11 cellular contexts compared by ENCODE assay signal in genomic region chr3:12545473-12545791, GRCh38. TPM values are rescaled to one million over a fixed set of nuclear protein-coding genes. Genes with fewer than 3 reads are reported as not detected.
A peak's percentile ranks its signal among the peaks of the same experiment; 100 is the strongest.
DNase-seq lines count a peak whose midpoint lies in the region; ATAC-seq and TF ChIP-seq lines count a peak whose summit lies in the region.
"Had no signal": no experiment of that assay in that cellular context is flagged by ENCODE, and none has a peak within 500 bp of the region (broad histone marks: within the 10 kb centered on the region; RNA-seq: fewer than 3 reads in every experiment).

A gene with protein sequence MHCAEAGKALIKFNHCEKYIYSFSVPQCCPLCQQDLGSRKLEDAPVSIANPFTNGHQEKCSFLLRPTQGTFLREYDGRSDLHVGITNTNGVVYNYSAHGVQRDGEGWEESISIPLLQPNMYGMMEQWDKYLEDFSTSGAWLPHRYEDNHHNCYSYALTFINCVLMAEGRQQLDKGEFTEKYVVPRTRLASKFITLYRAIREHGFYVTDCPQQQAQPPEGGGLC (minus strand): TSS chr3:12545499. CDS start chr3:12545464, 35 bp downstream.

- CTCF ChIA-PET in WTC11 (lab: Charles Lee), result interaction anchor here (0.5 to 1.9 kb wide), 6 partner anchors 8 to 265 kb away, joined by 3 to 8 read pairs (median 4); no protein-coding TSS in a partner anchor

- H3K27ac Mint-ChIP-seq in WTC11, result peak within 1 kb of the TSS; percentile 87

- peak; percentile 89 for ATAC-seq in WTC11
- ATAC-seq in left cardiac atrium, result no peak
- no peak for ATAC-seq in GM21825 (IDR thresholded peaks at IDR 0.05; ENCODE audit: unreplicated experiment)

- DNase-seq in DMS53 (lab: John Stamatoyannopoulos, UW) (peak; percentile 15), DMS53 treated with DMSO at 0.1 percent for 48 hours (lab: John Stamatoyannopoulos, UW; ENCODE audit: unreplicated experiment) (no peak), WTC11 (ENCODE audit: low spot score) (peak; percentile 53), islet precursor cell (peak; percentile 81), left cardiac atrium (no peak)
- no peak for DNase-seq in activated T-cell treated with anti-CD3 and anti-CD28 coated beads, Interleukin-2, amount 50 U/mL, for 48 hours
- DNase-seq: NCI-H226 had no signal

- H3K4me3 ChIP-seq in skin epidermis, result peak within 1 kb of the TSS in 6 of 7 experiments; percentile 13 to 42 (median 22)
- H3K4me3 ChIP-seq: cardiac muscle cell had no signal

- H3K4me1 Mint-ChIP-seq in WTC11, result peaks cover 19% of the 10 kb centered on the region

- intact Hi-C loops in left cardiac atrium (cut with DNase I), result no loop called here

- H3K27ac ChIP-seq in skin epidermis, result peak within 1 kb of the TSS in 1 of 21 experiments; percentile 10
- H3K27ac ChIP-seq: cardiac muscle cell had no signal

- peak within 1 kb of the TSS; percentile 60 for H3K4me3 Mint-ChIP-seq in WTC11

- no peaks in the 10 kb centered on the region for H3K9me3 Mint-ChIP-seq in WTC11

- H3K36me3 Mint-ChIP-seq in WTC11, result no peaks in the 10 kb centered on the region

- POLR2A ChIA-PET in WTC11 (lab: Charles Lee), result interaction anchor here (0.6 kb wide), 1 partner anchor 9 kb away, joined by 5 read pairs; no protein-coding TSS in a partner anchor

- TF ChIP-seq CTCF in WTC11 (IDR thresholded peaks at IDR 0.05), result no peak

- H3K27me3 Mint-ChIP-seq in WTC11 (ENCODE audit: low read depth), result peaks cover under 1% of the 10 kb centered on the region; the same call in 1 of the 2 replicates

TF ChIP-seq in WTC11, 78 proteins besides CTCF, POLR2A, EP300 and RAD21:
- TF ChIP-seq ZNF425 (CRISPR knock-in tag; conservative IDR thresholded peaks at IDR 0.05), result no peak
- TF ChIP-seq, protein P1, sequence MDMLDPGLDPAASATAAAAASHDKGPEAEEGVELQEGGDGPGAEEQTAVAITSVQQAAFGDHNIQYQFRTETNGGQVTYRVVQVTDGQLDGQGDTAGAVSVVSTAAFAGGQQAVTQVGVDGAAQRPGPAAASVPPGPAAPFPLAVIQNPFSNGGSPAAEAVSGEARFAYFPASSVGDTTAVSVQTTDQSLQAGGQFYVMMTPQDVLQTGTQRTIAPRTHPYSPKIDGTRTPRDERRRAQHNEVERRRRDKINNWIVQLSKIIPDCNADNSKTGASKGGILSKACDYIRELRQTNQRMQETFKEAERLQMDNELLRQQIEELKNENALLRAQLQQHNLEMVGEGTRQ (CRISPR knock-in tag; IDR thresholded peaks at IDR 0.05), result no peak
- TF ChIP-seq, protein P2, sequence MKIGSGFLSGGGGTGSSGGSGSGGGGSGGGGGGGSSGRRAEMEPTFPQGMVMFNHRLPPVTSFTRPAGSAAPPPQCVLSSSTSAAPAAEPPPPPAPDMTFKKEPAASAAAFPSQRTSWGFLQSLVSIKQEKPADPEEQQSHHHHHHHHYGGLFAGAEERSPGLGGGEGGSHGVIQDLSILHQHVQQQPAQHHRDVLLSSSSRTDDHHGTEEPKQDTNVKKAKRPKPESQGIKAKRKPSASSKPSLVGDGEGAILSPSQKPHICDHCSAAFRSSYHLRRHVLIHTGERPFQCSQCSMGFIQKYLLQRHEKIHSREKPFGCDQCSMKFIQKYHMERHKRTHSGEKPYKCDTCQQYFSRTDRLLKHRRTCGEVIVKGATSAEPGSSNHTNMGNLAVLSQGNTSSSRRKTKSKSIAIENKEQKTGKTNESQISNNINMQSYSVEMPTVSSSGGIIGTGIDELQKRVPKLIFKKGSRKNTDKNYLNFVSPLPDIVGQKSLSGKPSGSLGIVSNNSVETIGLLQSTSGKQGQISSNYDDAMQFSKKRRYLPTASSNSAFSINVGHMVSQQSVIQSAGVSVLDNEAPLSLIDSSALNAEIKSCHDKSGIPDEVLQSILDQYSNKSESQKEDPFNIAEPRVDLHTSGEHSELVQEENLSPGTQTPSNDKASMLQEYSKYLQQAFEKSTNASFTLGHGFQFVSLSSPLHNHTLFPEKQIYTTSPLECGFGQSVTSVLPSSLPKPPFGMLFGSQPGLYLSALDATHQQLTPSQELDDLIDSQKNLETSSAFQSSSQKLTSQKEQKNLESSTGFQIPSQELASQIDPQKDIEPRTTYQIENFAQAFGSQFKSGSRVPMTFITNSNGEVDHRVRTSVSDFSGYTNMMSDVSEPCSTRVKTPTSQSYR (CRISPR knock-in tag; IDR thresholded peaks at IDR 0.05), result no peak
- no peak for TF ChIP-seq RELA (CRISPR knock-in tag; IDR thresholded peaks at IDR 0.05; ENCODE audit: borderline replicate concordance)
TF ChIP-seq in WTC11: peak in this region for 0.

RNA-seq across cellular contexts. Expression of the gene that starts here (rescaled TPM):
- total RNA-seq in WTC11 (2021) (0.48 to 0.87 TPM in 2 of 3 replicates, not detected in the other), left cardiac atrium (not detected)
- total RNA-seq: cardiac muscle cell; T-helper 2 cell treated with Interferon-gamma antibody and Interleukin-4, amounts not matched to agents 100 ng/mL and 5 ng/mL, for 36 hours had no signal

Comparison
In these comparisons a context has a peak if more than half of its experiments do, and no peak if none do; other contexts are left out.
1. DNase-seq: peak in DMS53 (single experiment) and islet precursor cell (single experiment); none in DMS53 treated with DMSO at 0.1 percent for 48 hours (single experiment), left cardiac atrium (single experiment) and activated T-cell treated with anti-CD3 and anti-CD28 coated beads, Interleukin-2, amount 50 U/mL, for 48 hours (0 of 2).
2. Peak in DNase-seq and ATAC-seq in WTC11; RNA of the gene not detected or under 1 TPM.